ENCODE assay signal across 1 cellular context in the genomic region with DNA sequence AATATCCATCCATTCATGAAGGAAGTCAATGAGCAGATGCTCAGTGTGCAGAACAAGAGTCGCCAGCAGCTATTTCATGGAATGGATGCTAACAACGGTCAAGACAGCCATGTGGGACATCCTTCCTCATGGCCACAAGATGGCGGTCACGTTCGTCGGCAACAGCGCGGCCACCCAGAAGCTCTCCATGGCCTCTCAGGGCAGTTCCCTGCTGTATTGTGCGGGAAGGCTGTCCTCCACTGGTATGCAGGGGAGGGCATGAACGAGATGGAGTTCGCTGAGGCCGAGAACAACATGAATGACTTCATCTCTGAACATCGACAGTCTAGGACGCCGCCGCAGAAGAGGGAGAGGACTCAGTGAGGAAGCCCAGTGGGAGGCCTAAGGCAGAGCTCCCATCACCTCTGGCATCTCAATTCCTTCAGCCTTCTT.
TF ChIP-seq lines count a peak whose summit lies in the region.

No MANE protein-coding gene starts in this region.

TF ChIP-seq in K562, 482 proteins besides CTCF, POLR2A, EP300 and RAD21 (continued from another document):
- TF ChIP-seq XRCC5 (IDR thresholded peaks at IDR 0.05; ENCODE audit: low read depth, low read length) (peak; percentile 64; the same call in 1 of the 2 replicates), YY1 (IDR thresholded peaks at IDR 0.05; ENCODE audit: borderline replicate concordance in 1 of 3, control insufficient read depth in 1 of 3, extremely low read depth in 1 of 3, insufficient read depth in 3 of 3, insufficient read length in 1 of 3, insufficient replicate concordance in 2 of 3, low read depth in 1 of 3, low read length in 2 of 3) (peak in 2 of 3 experiments; percentile 22 to 64), STAG1 (CRISPR knock-in tag; IDR thresholded peaks at IDR 0.05; ENCODE audit: borderline replicate concordance) (peak; percentile 23; the same call in 1 of the 2 replicates), SMC3 (conservative IDR thresholded peaks at IDR 0.05; ENCODE audit: insufficient read depth, low read depth, low read length) (peak; percentile 65; the same call in 1 of the 2 replicates)
- TF ChIP-seq, protein P1, sequence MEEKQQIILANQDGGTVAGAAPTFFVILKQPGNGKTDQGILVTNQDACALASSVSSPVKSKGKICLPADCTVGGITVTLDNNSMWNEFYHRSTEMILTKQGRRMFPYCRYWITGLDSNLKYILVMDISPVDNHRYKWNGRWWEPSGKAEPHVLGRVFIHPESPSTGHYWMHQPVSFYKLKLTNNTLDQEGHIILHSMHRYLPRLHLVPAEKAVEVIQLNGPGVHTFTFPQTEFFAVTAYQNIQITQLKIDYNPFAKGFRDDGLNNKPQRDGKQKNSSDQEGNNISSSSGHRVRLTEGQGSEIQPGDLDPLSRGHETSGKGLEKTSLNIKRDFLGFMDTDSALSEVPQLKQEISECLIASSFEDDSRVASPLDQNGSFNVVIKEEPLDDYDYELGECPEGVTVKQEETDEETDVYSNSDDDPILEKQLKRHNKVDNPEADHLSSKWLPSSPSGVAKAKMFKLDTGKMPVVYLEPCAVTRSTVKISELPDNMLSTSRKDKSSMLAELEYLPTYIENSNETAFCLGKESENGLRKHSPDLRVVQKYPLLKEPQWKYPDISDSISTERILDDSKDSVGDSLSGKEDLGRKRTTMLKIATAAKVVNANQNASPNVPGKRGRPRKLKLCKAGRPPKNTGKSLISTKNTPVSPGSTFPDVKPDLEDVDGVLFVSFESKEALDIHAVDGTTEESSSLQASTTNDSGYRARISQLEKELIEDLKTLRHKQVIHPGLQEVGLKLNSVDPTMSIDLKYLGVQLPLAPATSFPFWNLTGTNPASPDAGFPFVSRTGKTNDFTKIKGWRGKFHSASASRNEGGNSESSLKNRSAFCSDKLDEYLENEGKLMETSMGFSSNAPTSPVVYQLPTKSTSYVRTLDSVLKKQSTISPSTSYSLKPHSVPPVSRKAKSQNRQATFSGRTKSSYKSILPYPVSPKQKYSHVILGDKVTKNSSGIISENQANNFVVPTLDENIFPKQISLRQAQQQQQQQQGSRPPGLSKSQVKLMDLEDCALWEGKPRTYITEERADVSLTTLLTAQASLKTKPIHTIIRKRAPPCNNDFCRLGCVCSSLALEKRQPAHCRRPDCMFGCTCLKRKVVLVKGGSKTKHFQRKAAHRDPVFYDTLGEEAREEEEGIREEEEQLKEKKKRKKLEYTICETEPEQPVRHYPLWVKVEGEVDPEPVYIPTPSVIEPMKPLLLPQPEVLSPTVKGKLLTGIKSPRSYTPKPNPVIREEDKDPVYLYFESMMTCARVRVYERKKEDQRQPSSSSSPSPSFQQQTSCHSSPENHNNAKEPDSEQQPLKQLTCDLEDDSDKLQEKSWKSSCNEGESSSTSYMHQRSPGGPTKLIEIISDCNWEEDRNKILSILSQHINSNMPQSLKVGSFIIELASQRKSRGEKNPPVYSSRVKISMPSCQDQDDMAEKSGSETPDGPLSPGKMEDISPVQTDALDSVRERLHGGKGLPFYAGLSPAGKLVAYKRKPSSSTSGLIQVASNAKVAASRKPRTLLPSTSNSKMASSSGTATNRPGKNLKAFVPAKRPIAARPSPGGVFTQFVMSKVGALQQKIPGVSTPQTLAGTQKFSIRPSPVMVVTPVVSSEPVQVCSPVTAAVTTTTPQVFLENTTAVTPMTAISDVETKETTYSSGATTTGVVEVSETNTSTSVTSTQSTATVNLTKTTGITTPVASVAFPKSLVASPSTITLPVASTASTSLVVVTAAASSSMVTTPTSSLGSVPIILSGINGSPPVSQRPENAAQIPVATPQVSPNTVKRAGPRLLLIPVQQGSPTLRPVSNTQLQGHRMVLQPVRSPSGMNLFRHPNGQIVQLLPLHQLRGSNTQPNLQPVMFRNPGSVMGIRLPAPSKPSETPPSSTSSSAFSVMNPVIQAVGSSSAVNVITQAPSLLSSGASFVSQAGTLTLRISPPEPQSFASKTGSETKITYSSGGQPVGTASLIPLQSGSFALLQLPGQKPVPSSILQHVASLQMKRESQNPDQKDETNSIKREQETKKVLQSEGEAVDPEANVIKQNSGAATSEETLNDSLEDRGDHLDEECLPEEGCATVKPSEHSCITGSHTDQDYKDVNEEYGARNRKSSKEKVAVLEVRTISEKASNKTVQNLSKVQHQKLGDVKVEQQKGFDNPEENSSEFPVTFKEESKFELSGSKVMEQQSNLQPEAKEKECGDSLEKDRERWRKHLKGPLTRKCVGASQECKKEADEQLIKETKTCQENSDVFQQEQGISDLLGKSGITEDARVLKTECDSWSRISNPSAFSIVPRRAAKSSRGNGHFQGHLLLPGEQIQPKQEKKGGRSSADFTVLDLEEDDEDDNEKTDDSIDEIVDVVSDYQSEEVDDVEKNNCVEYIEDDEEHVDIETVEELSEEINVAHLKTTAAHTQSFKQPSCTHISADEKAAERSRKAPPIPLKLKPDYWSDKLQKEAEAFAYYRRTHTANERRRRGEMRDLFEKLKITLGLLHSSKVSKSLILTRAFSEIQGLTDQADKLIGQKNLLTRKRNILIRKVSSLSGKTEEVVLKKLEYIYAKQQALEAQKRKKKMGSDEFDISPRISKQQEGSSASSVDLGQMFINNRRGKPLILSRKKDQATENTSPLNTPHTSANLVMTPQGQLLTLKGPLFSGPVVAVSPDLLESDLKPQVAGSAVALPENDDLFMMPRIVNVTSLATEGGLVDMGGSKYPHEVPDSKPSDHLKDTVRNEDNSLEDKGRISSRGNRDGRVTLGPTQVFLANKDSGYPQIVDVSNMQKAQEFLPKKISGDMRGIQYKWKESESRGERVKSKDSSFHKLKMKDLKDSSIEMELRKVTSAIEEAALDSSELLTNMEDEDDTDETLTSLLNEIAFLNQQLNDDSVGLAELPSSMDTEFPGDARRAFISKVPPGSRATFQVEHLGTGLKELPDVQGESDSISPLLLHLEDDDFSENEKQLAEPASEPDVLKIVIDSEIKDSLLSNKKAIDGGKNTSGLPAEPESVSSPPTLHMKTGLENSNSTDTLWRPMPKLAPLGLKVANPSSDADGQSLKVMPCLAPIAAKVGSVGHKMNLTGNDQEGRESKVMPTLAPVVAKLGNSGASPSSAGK (IDR thresholded peaks at IDR 0.05) = no peak
